In genomic region chr11:6482431-6482830, GRCh38 we compare ENCODE assay signal across 8 cellular contexts. TPM values are rescaled to one million over a fixed set of nuclear protein-coding genes. Genes with fewer than 3 reads are reported as not detected.
DNase-seq lines count a peak whose midpoint lies in the region; ATAC-seq and TF ChIP-seq lines count a peak whose summit lies in the region.

No MANE protein-coding gene starts in this region.

- intact Hi-C loops in left lung (cut with DNase I) = no loop called here
- intact Hi-C loops in head of caudate nucleus (cut with DNase I) = no loop called here

- ATAC-seq in left lung (no peak), HG03139 (IDR thresholded peaks at IDR 0.05; ENCODE audit: unreplicated experiment) (no peak)

- H3K4me3 Mint-ChIP-seq in activated naive CD4-positive, alpha-beta T cell treated with anti-CD3 and anti-CD28 coated beads, Interleukin-2, amount 10 ng/mL, durations not matched to agents 7 days and 5 days = peak overlapping the region; percentile 82

- no peaks in the 10 kb centered on the region for H3K27me3 ChIP-seq in adipocyte (replicated peaks; ENCODE audit: control insufficient read depth, insufficient read depth, low read length)
- no peaks in the 10 kb centered on the region for H3K27me3 ChIP-seq in left lung
- H3K27me3 ChIP-seq in tibial nerve = no peaks in the 10 kb centered on the region

- 81 to 82% methylated on average over 5 of the region's 5 CpGs for WGBS in tibial nerve, 2 donors

- TF ChIP-seq EP300 in tibial nerve (IDR thresholded peaks at IDR 0.05) = no peak

- peak overlapping the region; percentile 97 for H3K4me3 ChIP-seq in adipocyte (ENCODE audit: low read length)
- peak overlapping the region; percentile 70 to 74 for H3K4me3 ChIP-seq in left lung
- peak overlapping the region; percentile 68 to 91 (median 76) for H3K4me3 ChIP-seq in tibial nerve

- H3K27ac Mint-ChIP-seq in activated naive CD4-positive, alpha-beta T cell treated with anti-CD3 and anti-CD28 coated beads, Interleukin-2, amount 10 ng/mL, durations not matched to agents 7 days and 5 days = peak overlapping the region; percentile 96

- TF ChIP-seq CTCF in left lung (IDR thresholded peaks at IDR 0.05) (no peak), tibial nerve (IDR thresholded peaks at IDR 0.05) (no peak)

- CTCF ChIA-PET in activated naive CD4-positive, alpha-beta T cell treated with anti-CD3 and anti-CD28 coated beads, Interleukin-2, amount 10 ng/mL, durations not matched to agents 7 days and 5 days (lab: Charles Lee) = interaction anchor here (1.2 to 2.5 kb wide), 5 partner anchors 33 to 104 kb away, joined by 3 to 21 read pairs (median 3); no protein-coding TSS in a partner anchor

- no peaks in the 10 kb centered on the region for H3K9me3 ChIP-seq in adipocyte (ENCODE audit: control insufficient read depth, low read length)
- no peaks in the 10 kb centered on the region for H3K9me3 ChIP-seq in left lung
- H3K9me3 ChIP-seq in tibial nerve = no peaks in the 10 kb centered on the region

- TF ChIP-seq POLR2A in tibial nerve (IDR thresholded peaks at IDR 0.05) = no peak

- H3K36me3 Mint-ChIP-seq in activated naive CD4-positive, alpha-beta T cell treated with anti-CD3 and anti-CD28 coated beads, Interleukin-2, amount 10 ng/mL, durations not matched to agents 7 days and 5 days = peaks cover 38% of the 10 kb centered on the region

- peak overlapping the region; percentile 98 for H3K9ac ChIP-seq in adipocyte (ENCODE audit: low read length)

- H3K36me3 ChIP-seq in adipocyte (ENCODE audit: control insufficient read depth, insufficient read depth, low read length, severe bottlenecking) (peaks cover 66% of the 10 kb centered on the region), left lung (peaks cover 0 to 66% of the 10 kb centered on the region in 2 donors), tibial nerve (peaks cover 0 to 76% (median 0%) of the 10 kb centered on the region in 3 donors)

- DNase-seq in activated naive CD4-positive, alpha-beta T cell treated with anti-CD3 and anti-CD28 coated beads, Interleukin-2, amount 10 ng/mL, durations not matched to agents 7 days and 5 days = no peak
- no peak for DNase-seq in activated naive CD4-positive, alpha-beta T cell (lab: John Stamatoyannopoulos, UW)
- DNase-seq in adipocyte (ENCODE audit: low read depth) = no peak
- DNase-seq in left lung = no peak
- DNase-seq in tibial nerve (ENCODE audit: low spot score in 2 of 2) = no peak
- DNase-seq in C1 segment of cervical spinal cord (lab: John Stamatoyannopoulos, UW) = no peak
- no peak for DNase-seq in head of caudate nucleus

- H3K4me1 Mint-ChIP-seq in activated naive CD4-positive, alpha-beta T cell treated with anti-CD3 and anti-CD28 coated beads, Interleukin-2, amount 10 ng/mL, durations not matched to agents 7 days and 5 days = peaks cover 42% of the 10 kb centered on the region

- no peaks in the 10 kb centered on the region for H3K9me3 Mint-ChIP-seq in activated naive CD4-positive, alpha-beta T cell treated with anti-CD3 and anti-CD28 coated beads, Interleukin-2, amount 10 ng/mL, durations not matched to agents 7 days and 5 days

- H3K27me3 Mint-ChIP-seq in activated naive CD4-positive, alpha-beta T cell treated with anti-CD3 and anti-CD28 coated beads, Interleukin-2, amount 10 ng/mL, durations not matched to agents 7 days and 5 days = no peaks in the 10 kb centered on the region

- H3K27ac ChIP-seq in left lung (peak overlapping the region in 1 of 2 donors; percentile 96), tibial nerve (peak overlapping the region; percentile 90 to 96 (median 92))

- H3K4me1 ChIP-seq in adipocyte (ENCODE audit: control insufficient read depth, insufficient read depth, low read length) = peaks cover 28% of the 10 kb centered on the region
- peaks cover 15 to 42% of the 10 kb centered on the region in 2 donors for H3K4me1 ChIP-seq in left lung
- peaks cover 0 to 37% (median 22%) of the 10 kb centered on the region in 4 donors for H3K4me1 ChIP-seq in tibial nerve

RNA-seq across cellular contexts. Expression of gene TIMM10B, which starts 1.1 kb away (rescaled TPM):
- total RNA-seq in left lung (10 to 100 TPM; 36.8 to 46.4 TPM), tibial nerve (10 to 100 TPM; 37.1 to 66.6 (median 51.7) TPM)

RNA-seq across cellular contexts. Expression of gene ARFIP2, which starts 1.3 kb away (rescaled TPM):
- total RNA-seq in left lung = 10 to 100 TPM; 41.3 to 51.0 TPM
- 10 to 100 TPM; 40.0 to 63.9 (median 49.7) TPM for total RNA-seq in tibial nerve

RNA-seq across cellular contexts. Expression of gene TRIM3, which starts 8.7 kb away (rescaled TPM):
- total RNA-seq in left lung (10 to 100 TPM; 20.6 to 24.5 TPM), tibial nerve (10 to 100 TPM; 25.6 to 47.7 (median 31.8) TPM)

RNA-seq across cellular contexts. Expression of gene DNHD1, which starts 14.6 kb away (rescaled TPM):
- total RNA-seq in left lung = 10 to 100 TPM in 1 of 2 donors, 1 to 10 TPM in 1; 7.1 to 12.5 TPM
- total RNA-seq in tibial nerve = 10 to 100 TPM; 17.2 to 27.3 (median 21.0) TPM

RNA-seq across cellular contexts. Expression of gene HPX, which starts 41.6 kb away (rescaled TPM):
- under 1 TPM; 0.86 to 0.90 TPM for total RNA-seq in left lung
- total RNA-seq in tibial nerve = 1 to 10 TPM; 1.0 to 7.5 (median 4.8) TPM
